11 cellular contexts compared by ENCODE assay signal in the genomic region with DNA sequence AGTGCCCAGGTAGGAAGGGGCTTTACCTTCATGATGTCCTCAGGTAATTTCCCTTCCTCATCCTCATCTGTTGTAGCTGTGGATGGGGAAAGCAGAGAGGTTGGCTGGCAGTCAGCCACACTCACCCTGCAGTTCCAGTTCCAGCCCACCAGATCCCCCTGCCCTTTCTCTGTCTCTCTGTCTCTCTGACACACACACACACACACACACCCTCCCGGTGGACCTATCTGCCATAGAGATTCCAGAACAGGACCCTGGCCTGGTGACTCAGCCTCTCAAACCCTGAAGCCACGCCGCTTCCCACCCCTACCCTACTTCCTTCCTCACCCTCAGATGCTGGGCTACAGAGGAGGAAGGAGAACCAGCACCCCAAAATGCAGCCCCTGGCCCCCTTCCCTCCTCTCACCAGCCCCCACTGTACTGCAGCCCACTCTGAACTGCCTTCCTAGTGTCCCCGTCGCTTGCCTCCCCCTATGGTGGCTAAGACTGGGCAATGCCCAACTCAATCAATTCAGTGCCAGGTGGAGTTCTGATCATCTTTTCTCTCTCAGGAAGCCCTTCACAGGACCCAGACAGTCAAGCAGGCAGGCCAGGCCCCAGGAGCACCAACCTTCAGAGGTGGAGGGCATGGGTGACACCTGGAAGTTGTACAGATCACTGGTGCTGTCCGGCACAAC. TPM values are rescaled to one million over a fixed set of nuclear protein-coding genes. Genes with fewer than 3 reads are reported as not detected.
DNase-seq lines count a peak whose midpoint lies in the region; ATAC-seq lines count a peak whose summit lies in the region.
"Had no signal": no experiment of that assay in that cellular context is flagged by ENCODE, and none has a peak within 500 bp of the region (broad histone marks: within the 10 kb centered on the region; RNA-seq: fewer than 3 reads in every experiment).

No MANE protein-coding gene starts in this region.

- no peaks in the 10 kb centered on the region for H3K9me3 Mint-ChIP-seq in T-helper 2 cell treated with Interferon-gamma antibody and Interleukin-4, amounts not matched to agents 5 μg/mL and 100 μg/mL, for 36 hours
- H3K9me3 Mint-ChIP-seq in stimulated activated naive CD8-positive, alpha-beta T cell treated with anti-CD3 and anti-CD28 coated beads, Interleukin-15, Interleukin-2, amounts not matched to agents 100 ng/mL and 50 ng/mL, for 24 hours: no peaks in the 10 kb centered on the region

- H3K36me3 Mint-ChIP-seq in T-helper 2 cell treated with Interferon-gamma antibody and Interleukin-4, amounts not matched to agents 5 μg/mL and 100 μg/mL, for 36 hours (ENCODE audit: low read depth): peaks cover 82% of the 10 kb centered on the region
- peaks cover 73% of the 10 kb centered on the region for H3K36me3 Mint-ChIP-seq in stimulated activated naive CD8-positive, alpha-beta T cell treated with anti-CD3 and anti-CD28 coated beads, Interleukin-15, Interleukin-2, amounts not matched to agents 100 ng/mL and 50 ng/mL, for 24 hours (ENCODE audit: low read depth)

- no peak for ATAC-seq in GM19397 (IDR thresholded peaks at IDR 0.05; ENCODE audit: unreplicated experiment)

- H3K27ac ChIP-seq in epithelial cell of prostate: peak overlapping the region; percentile 12
- H3K27ac ChIP-seq: 22Rv1 had no signal

- no peaks in the 10 kb centered on the region for H3K27me3 Mint-ChIP-seq in T-helper 2 cell treated with Interferon-gamma antibody and Interleukin-4, amounts not matched to agents 5 μg/mL and 100 μg/mL, for 36 hours (ENCODE audit: low read depth)
- no peaks in the 10 kb centered on the region for H3K27me3 Mint-ChIP-seq in stimulated activated naive CD8-positive, alpha-beta T cell treated with anti-CD3 and anti-CD28 coated beads, Interleukin-15, Interleukin-2, amounts not matched to agents 100 ng/mL and 50 ng/mL, for 24 hours

- peak overlapping the region; percentile 88 for H3K27ac Mint-ChIP-seq in T-helper 2 cell treated with Interferon-gamma antibody and Interleukin-4, amounts not matched to agents 5 μg/mL and 100 μg/mL, for 36 hours
- peak overlapping the region; percentile 92 for H3K27ac Mint-ChIP-seq in stimulated activated naive CD8-positive, alpha-beta T cell treated with anti-CD3 and anti-CD28 coated beads, Interleukin-15, Interleukin-2, amounts not matched to agents 100 ng/mL and 50 ng/mL, for 24 hours

- H3K4me1 Mint-ChIP-seq in T-helper 2 cell treated with Interferon-gamma antibody and Interleukin-4, amounts not matched to agents 5 μg/mL and 100 μg/mL, for 36 hours (ENCODE audit: low read depth): peaks cover 43% of the 10 kb centered on the region
- peaks cover 74% of the 10 kb centered on the region for H3K4me1 Mint-ChIP-seq in stimulated activated naive CD8-positive, alpha-beta T cell treated with anti-CD3 and anti-CD28 coated beads, Interleukin-15, Interleukin-2, amounts not matched to agents 100 ng/mL and 50 ng/mL, for 24 hours (ENCODE audit: low read depth)

- no peak for DNase-seq in T-helper 2 cell treated with Interferon-gamma antibody and Interleukin-4, amounts not matched to agents 5 μg/mL and 100 μg/mL, for 36 hours (ENCODE audit: low spot score)
- DNase-seq in T-helper 2 cell (no peak), epithelial cell of prostate (ENCODE audit: low read depth, low spot score) (no peak), mucosa of gallbladder (ENCODE audit: low spot score) (no peak), HT-29 (ENCODE audit: low spot score) (no peak)
- DNase-seq in activated CD8-positive, alpha-beta memory T cell treated with anti-CD3 and anti-CD28 coated beads, Interleukin-2, amount 50 U/mL, for 48 hours: peak; percentile 52
- DNase-seq: NCI-H526 had no signal

- H3K4me3 Mint-ChIP-seq in T-helper 2 cell treated with Interferon-gamma antibody and Interleukin-4, amounts not matched to agents 5 μg/mL and 100 μg/mL, for 36 hours: peak overlapping the region; percentile 99
- H3K4me3 Mint-ChIP-seq in stimulated activated naive CD8-positive, alpha-beta T cell treated with anti-CD3 and anti-CD28 coated beads, Interleukin-15, Interleukin-2, amounts not matched to agents 100 ng/mL and 50 ng/mL, for 24 hours: peak overlapping the region; percentile 92

RNA-seq across cellular contexts. Expression of a gene that starts 4.8 kb away (rescaled TPM):
- 38.3 TPM for total RNA-seq in mucosa of gallbladder
- 52.0 and 58.7 TPM in 2 replicates for total RNA-seq in HT-29 (2014; rRNA removed; shearing (Covaris generic))

RNA-seq across cellular contexts. Expression of a gene that starts 57.5 kb away (rescaled TPM):
- total RNA-seq in mucosa of gallbladder: not detected
- total RNA-seq in HT-29 (2014; rRNA removed; shearing (Covaris generic)): not detected in 2 replicates
- total RNA-seq: lung microvascular endothelial cell had no signal
